In genomic region chr1:51517361-51518032, GRCh38 we compare ENCODE assay signal across 1 cellular context.
TF ChIP-seq lines count a peak whose summit lies in the region.

No MANE protein-coding gene starts in this region.

TF ChIP-seq in K562, 482 proteins besides CTCF, POLR2A, EP300 and RAD21 (continued from another document and continues in another):
- TF ChIP-seq CREB3 (tag; conservative IDR thresholded peaks at IDR 0.05; ENCODE audit: low read depth) (no peak), E2F1 (CRISPR knock-in tag; IDR thresholded peaks at IDR 0.05) (no peak), ZNF347 (CRISPR knock-in tag; IDR thresholded peaks at IDR 0.05; ENCODE audit: low read depth) (no peak), CEBPG (CRISPR knock-in tag; IDR thresholded peaks at IDR 0.05) (no peak), CEBPG (tag; conservative IDR thresholded peaks at IDR 0.05 in 1 of 2, IDR thresholded peaks at IDR 0.05 in 1 of 2) (peak in 1 of 2 experiments; percentile 37; a peak in 1 of 4 replicates), FOXA3 (CRISPR knock-in tag; conservative IDR thresholded peaks at IDR 0.05 in 1 of 2, IDR thresholded peaks at IDR 0.05 in 1 of 2) (no peak), ZNF274 (IDR thresholded peaks at IDR 0.05; ENCODE audit: borderline replicate concordance, low read depth, low read length) (no peak), CHD1 (IDR thresholded peaks at IDR 0.05; ENCODE audit: low read length) (no peak), ATF7 (IDR thresholded peaks at IDR 0.05) (no peak), SMARCE1 (IDR thresholded peaks at IDR 0.05) (no peak), BDP1 (IDR thresholded peaks at IDR 0.05; ENCODE audit: insufficient read depth, insufficient read length) (no peak), AFF1 (IDR thresholded peaks at IDR 0.05; ENCODE audit: low read depth in 1 of 2, partially characterized antibody in 2 of 2) (peak in 1 of 2 experiments; percentile 40), ZNF766 (CRISPR knock-in tag; conservative IDR thresholded peaks at IDR 0.05) (no peak), FIP1L1 (IDR thresholded peaks at IDR 0.05; ENCODE audit: low read depth, low read length, poor library complexity, severe bottlenecking) (no peak), NR3C1 (CRISPR knock-in tag; IDR thresholded peaks at IDR 0.05) (no peak), ZBTB49 (CRISPR knock-in tag; IDR thresholded peaks at IDR 0.05; ENCODE audit: borderline replicate concordance) (no peak), GABPA (tag; conservative IDR thresholded peaks at IDR 0.05; ENCODE audit: low read depth) (peak; percentile 33; the same call in 1 of the 2 replicates), PHF20 (IDR thresholded peaks at IDR 0.05; ENCODE audit: partially characterized antibody) (no peak), ZNF655 (CRISPR knock-in tag; IDR thresholded peaks at IDR 0.05) (peak; percentile 60; the same call in 1 of the 2 replicates), HBP1 (CRISPR knock-in tag; IDR thresholded peaks at IDR 0.05) (no peak), FOS (IDR thresholded peaks at IDR 0.05; ENCODE audit: extremely low read depth, insufficient read length) (no peak), ELK1 (CRISPR knock-in tag; IDR thresholded peaks at IDR 0.05) (no peak), ZFP30 (CRISPR knock-in tag; IDR thresholded peaks at IDR 0.05; ENCODE audit: borderline replicate concordance) (no peak), ZBED1 (IDR thresholded peaks at IDR 0.05) (no peak; the same call in 1 of the 2 replicates), MCM5 (IDR thresholded peaks at IDR 0.05; ENCODE audit: low read depth) (no peak), TAF7 (tag; IDR thresholded peaks at IDR 0.05) (no peak), ZNF280B (CRISPR knock-in tag; IDR thresholded peaks at IDR 0.05) (no peak), SIN3A (IDR thresholded peaks at IDR 0.05; ENCODE audit: borderline replicate concordance in 2 of 2, control insufficient read depth in 1 of 2, low read depth in 2 of 2, low read length in 2 of 2) (no peak), SFPQ (IDR thresholded peaks at IDR 0.05; ENCODE audit: low read depth, low read length) (no peak), ZNF512 (tag; IDR thresholded peaks at IDR 0.05) (no peak), RBM17 (IDR thresholded peaks at IDR 0.05; ENCODE audit: borderline replicate concordance, low read depth, low read length) (no peak), PRDM10 (IDR thresholded peaks at IDR 0.05; ENCODE audit: partially characterized antibody) (peak; percentile 67)
